In genomic region chr1:155010211-155010918, GRCh38 we compare ENCODE assay signal across 11 cellular contexts. TPM values are rescaled to one million over a fixed set of nuclear protein-coding genes. Genes with fewer than 3 reads are reported as not detected.
DNase-seq lines count a peak whose midpoint lies in the region; ATAC-seq and TF ChIP-seq lines count a peak whose summit lies in the region.
"Had no signal": no experiment of that assay in that cellular context is flagged by ENCODE, and none has a peak within 500 bp of the region (broad histone marks: within the 10 kb centered on the region; RNA-seq: fewer than 3 reads in every experiment).

No MANE protein-coding gene starts in this region.

- H3K4me1 Mint-ChIP-seq in CD14-positive monocyte, result peaks cover 75% of the 10 kb centered on the region
- peaks cover 40 to 54% of the 10 kb centered on the region in 2 donors for H3K4me1 Mint-ChIP-seq in natural killer cell treated with Interleukin-12 subunit alpha and Interleukin-12 subunit beta and Interleukin-15 and Interleukin-18, amount 100 ng/mL, for 72 hours (ENCODE audit: low read depth in 2 of 2)

- H3K4me1 ChIP-seq in ascending aorta, result peaks cover 11 to 52% of the 10 kb centered on the region in 2 donors

- TF ChIP-seq CTCF in CD14-positive monocyte (IDR thresholded peaks at IDR 0.05) (no peak), ascending aorta (IDR thresholded peaks at IDR 0.05) (no peak)

- DNase-seq in CD14-positive monocyte (ENCODE audit: low spot score), result no peak
- DNase-seq in Kasumi-1 (lab: John Stamatoyannopoulos, UW), result peak; percentile 42 to 47
- no peak for DNase-seq in ascending aorta (ENCODE audit: low spot score in 2 of 2)
- DNase-seq in natural killer cell treated with Interleukin-12 subunit alpha and Interleukin-12 subunit beta and Interleukin-15 and Interleukin-18, amount 100 ng/mL, for 72 hours (ENCODE audit: low spot score), result no peak
- DNase-seq in NCI-H1694 (lab: John Stamatoyannopoulos, UW), result no peak
- DNase-seq: NCI-H446 treated with DMSO at 0.1 percent for 48 hours had no signal

- peaks cover 20 to 44% of the 10 kb centered on the region in 2 donors for H3K36me3 Mint-ChIP-seq in CD14-positive monocyte
- H3K36me3 Mint-ChIP-seq in natural killer cell treated with Interleukin-12 subunit alpha and Interleukin-12 subunit beta and Interleukin-15 and Interleukin-18, amount 100 ng/mL, for 72 hours, result no peaks in the 10 kb centered on the region

- no peaks in the 10 kb centered on the region for H3K9me3 Mint-ChIP-seq in CD14-positive monocyte
- H3K9me3 Mint-ChIP-seq in natural killer cell treated with Interleukin-12 subunit alpha and Interleukin-12 subunit beta and Interleukin-15 and Interleukin-18, amount 100 ng/mL, for 72 hours, result no peaks in the 10 kb centered on the region

- ATAC-seq in natural killer cell treated with Interleukin-12 subunit alpha and Interleukin-12 subunit beta and Interleukin-15 and Interleukin-18, amount 100 ng/mL, for 72 hours, result peak in 1 of 2 donors; percentile 14
- ATAC-seq in HG03280 (IDR thresholded peaks at IDR 0.05; ENCODE audit: unreplicated experiment), result no peak
- no peak for ATAC-seq in HG03045 (IDR thresholded peaks at IDR 0.05; ENCODE audit: unreplicated experiment)
- ATAC-seq in HG03432 (IDR thresholded peaks at IDR 0.05; ENCODE audit: unreplicated experiment), result no peak

- no peaks in the 10 kb centered on the region for H3K27me3 ChIP-seq in ascending aorta

- no peaks in the 10 kb centered on the region for H3K27me3 Mint-ChIP-seq in CD14-positive monocyte (ENCODE audit: low read depth in 3 of 3)
- no peaks in the 10 kb centered on the region for H3K27me3 Mint-ChIP-seq in natural killer cell treated with Interleukin-12 subunit alpha and Interleukin-12 subunit beta and Interleukin-15 and Interleukin-18, amount 100 ng/mL, for 72 hours

- H3K27ac ChIP-seq in ascending aorta, result peak overlapping the region; percentile 42 to 73

- peaks cover 9 to 15% of the 10 kb centered on the region in 2 donors for H3K36me3 ChIP-seq in ascending aorta

- H3K4me3 Mint-ChIP-seq in CD14-positive monocyte, result peak overlapping the region; percentile 91 to 98
- H3K4me3 Mint-ChIP-seq in natural killer cell treated with Interleukin-12 subunit alpha and Interleukin-12 subunit beta and Interleukin-15 and Interleukin-18, amount 100 ng/mL, for 72 hours, result peak overlapping the region; percentile 82

- H3K9me3 ChIP-seq in ascending aorta, result no peaks in the 10 kb centered on the region

- H3K27ac Mint-ChIP-seq in CD14-positive monocyte, result peak overlapping the region; percentile 81 to 96 (median 94)
- H3K27ac Mint-ChIP-seq in natural killer cell treated with Interleukin-12 subunit alpha and Interleukin-12 subunit beta and Interleukin-15 and Interleukin-18, amount 100 ng/mL, for 72 hours, result peak overlapping the region; percentile 81 to 88

- H3K4me3 ChIP-seq in ascending aorta, result peak overlapping the region in 1 of 2 donors; percentile 3

- intact Hi-C loops in CD14-positive monocyte (cut with micrococcal nuclease) (no loop called here), ascending aorta (cut with DNase I) (no loop called here)

RNA-seq across cellular contexts. Expression of gene ZBTB7B, which starts 7.8 kb away (rescaled TPM):
- polyA plus RNA-seq in CD14-positive monocyte, result 1 to 10 TPM; 6.3 to 9.6 TPM
- 83.1 TPM for total RNA-seq in ascending aorta
- total RNA-seq in natural killer cell treated with Interleukin-12 subunit alpha and Interleukin-12 subunit beta and Interleukin-15 and Interleukin-18, amount 100 ng/mL, for 72 hours, result 100 to 1,000 TPM in 1 of 2 donors, 10 to 100 TPM in 1; 78.4 to 107 TPM

RNA-seq across cellular contexts. Expression of gene LENEP, which starts 17.0 kb away (rescaled TPM):
- not detected for polyA plus RNA-seq in CD14-positive monocyte
- total RNA-seq in ascending aorta, result not detected
- 1 to 10 TPM in 1 of 2 donors, under 1 TPM in 1; 0.48 to 4.3 TPM for total RNA-seq in natural killer cell treated with Interleukin-12 subunit alpha and Interleukin-12 subunit beta and Interleukin-15 and Interleukin-18, amount 100 ng/mL, for 72 hours
- total RNA-seq: subcutaneous adipose tissue had no signal

RNA-seq across cellular contexts. Expression of gene DCST2, which starts 23.2 kb away (rescaled TPM):
- polyA plus RNA-seq in CD14-positive monocyte, result not detected
- 0.64 TPM for total RNA-seq in ascending aorta
- total RNA-seq in natural killer cell treated with Interleukin-12 subunit alpha and Interleukin-12 subunit beta and Interleukin-15 and Interleukin-18, amount 100 ng/mL, for 72 hours, result under 1 TPM in 1 of 2 donors, not detected in 1; 0.57 TPM

RNA-seq across cellular contexts. Expression of gene DCST1, which starts 23.3 kb away (rescaled TPM):
- polyA plus RNA-seq in CD14-positive monocyte, result not detected
- total RNA-seq in ascending aorta, result not detected
- total RNA-seq in natural killer cell treated with Interleukin-12 subunit alpha and Interleukin-12 subunit beta and Interleukin-15 and Interleukin-18, amount 100 ng/mL, for 72 hours, result not detected
- total RNA-seq: renal cortical epithelial cell, subcutaneous adipose tissue had no signal

RNA-seq across cellular contexts. Expression of gene FLAD1, which starts 27.2 kb away (rescaled TPM):
- 10 to 100 TPM; 31.5 to 35.1 TPM for polyA plus RNA-seq in CD14-positive monocyte
- total RNA-seq in ascending aorta, result 31.2 TPM
- 10 to 100 TPM; 53.1 to 84.2 TPM for total RNA-seq in natural killer cell treated with Interleukin-12 subunit alpha and Interleukin-12 subunit beta and Interleukin-15 and Interleukin-18, amount 100 ng/mL, for 72 hours

Comparison
In these comparisons a context has a peak if more than half of its experiments do, and no peak if none do; other contexts are left out.
1. DNase-seq: peak in Kasumi-1 (2 of 2); none in CD14-positive monocyte (single experiment), ascending aorta (0 of 2), natural killer cell treated with Interleukin-12 subunit alpha and Interleukin-12 subunit beta and Interleukin-15 and Interleukin-18, amount 100 ng/mL, for 72 hours (single experiment) and NCI-H1694 (single experiment).